9 cellular contexts compared by ENCODE assay signal in genomic region chr18:9066817-9067306, GRCh38. TPM values are rescaled to one million over a fixed set of nuclear protein-coding genes. Genes with fewer than 3 reads are reported as not detected.
DNase-seq lines count a peak whose midpoint lies in the region; ATAC-seq and TF ChIP-seq lines count a peak whose summit lies in the region.
"Had no signal": no experiment of that assay in that cellular context is flagged by ENCODE, and none has a peak within 500 bp of the region (broad histone marks: within the 10 kb centered on the region; RNA-seq: fewer than 3 reads in every experiment).

No MANE protein-coding gene starts in this region.

- H3K9me3 ChIP-seq in gastrocnemius medialis = no peaks in the 10 kb centered on the region

- H3K4me3 ChIP-seq in epithelial cell of esophagus (ENCODE audit: low read length) (no peak overlapping the region), gastrocnemius medialis (no peak overlapping the region)

- H3K36me3 ChIP-seq in gastrocnemius medialis = no peaks in the 10 kb centered on the region

- no peaks in the 10 kb centered on the region for H3K27me3 ChIP-seq in gastrocnemius medialis

- in situ Hi-C loops in gastrocnemius medialis (cut with MboI; ENCODE audit: low sequenced_read_pairs in 4 of 4) = loop anchor here in 3 of 4 donors (25.0 kb wide), 1 partner anchor 445 kb away; no protein-coding TSS in a partner anchor

- TF ChIP-seq POLR2A in gastrocnemius medialis (IDR thresholded peaks at IDR 0.05) = no peak

- intact Hi-C loops in gastrocnemius medialis (cut with DNase I; ENCODE audit: low total_unique reads) = no loop called here

- peak; percentile 57 for ATAC-seq in GM18858 (IDR thresholded peaks at IDR 0.05; ENCODE audit: unreplicated experiment)
- ATAC-seq in GM21381 (IDR thresholded peaks at IDR 0.05; ENCODE audit: unreplicated experiment) = peak; percentile 72
- peak; percentile 63 for ATAC-seq in HG03135 (IDR thresholded peaks at IDR 0.05; ENCODE audit: unreplicated experiment)
- no peak for ATAC-seq in gastrocnemius medialis

- peak; percentile 13 for DNase-seq in epithelial cell of esophagus (ENCODE audit: low read depth)
- no peak for DNase-seq in HCEC 1CT
- DNase-seq in activated CD4-positive, alpha-beta T cell treated with anti-CD3 and anti-CD28 coated beads for 1 hour = no peak
- DNase-seq in stimulated activated CD4-positive, alpha-beta T cell treated with anti-CD3 and anti-CD28 coated beads, Interleukin-4, amount 100 ng/mL, for 1 hour = no peak
- DNase-seq in gastrocnemius medialis = no peak
- DNase-seq: NCI-H2171 had no signal

- H3K4me1 ChIP-seq in gastrocnemius medialis = peaks cover 0 to 7% of the 10 kb centered on the region in 2 donors

- TF ChIP-seq CTCF in epithelial cell of esophagus (IDR thresholded peaks at IDR 0.05; ENCODE audit: insufficient read depth, low read depth, low read length, missing control alignments) = no peak
- TF ChIP-seq CTCF in gastrocnemius medialis (IDR thresholded peaks at IDR 0.05 in 4 of 5, conservative IDR thresholded peaks at IDR 0.05 in 1 of 5) = no peak

- no peak overlapping the region for H3K27ac ChIP-seq in gastrocnemius medialis

RNA-seq across cellular contexts. Expression of gene NDUFV2, which starts 35.6 kb away (rescaled TPM):
- 100 to 1,000 TPM; 251 to 386 (median 277) TPM for total RNA-seq in gastrocnemius medialis

Comparison
In these comparisons a context has a peak if more than half of its experiments do, and no peak if none do; other contexts are left out.
1. ATAC-seq: peak in GM18858 (single experiment), GM21381 (single experiment) and HG03135 (single experiment); none in gastrocnemius medialis (0 of 2).